1 cellular context compared by ENCODE assay signal in the genomic region with DNA sequence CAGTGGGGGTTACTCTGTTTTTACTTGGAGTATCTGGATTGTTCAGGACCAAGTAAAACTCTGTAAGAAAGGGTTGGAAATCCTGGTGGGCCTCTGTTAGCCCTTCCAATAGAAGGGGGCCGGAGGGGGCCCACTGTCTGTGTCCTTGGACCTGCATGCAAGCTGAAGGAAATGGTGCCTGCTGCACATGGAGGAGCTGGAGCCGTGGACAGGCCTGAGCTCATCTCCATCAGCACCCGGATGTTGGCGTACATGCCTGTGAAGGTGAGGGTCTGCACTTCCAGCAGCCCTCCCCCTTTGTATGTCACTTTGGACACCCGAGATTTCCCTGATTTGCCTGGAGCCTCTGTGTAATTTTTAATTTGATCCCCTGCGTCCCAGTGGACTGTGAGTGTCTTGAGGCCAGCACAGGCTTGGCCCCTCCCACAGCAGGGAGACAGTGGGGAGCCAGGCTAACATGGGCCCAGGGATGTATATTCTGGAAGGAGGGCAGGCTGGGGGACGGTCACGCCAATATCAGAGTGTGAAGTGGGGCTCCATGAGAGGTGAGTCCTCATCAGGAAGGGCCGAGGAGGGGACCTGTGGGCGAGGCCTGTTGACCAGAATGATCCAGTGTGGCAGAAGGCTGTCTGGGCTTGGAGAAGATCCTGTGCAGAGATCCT.
TF ChIP-seq lines count a peak whose summit lies in the region.

No MANE protein-coding gene starts in this region.

TF ChIP-seq in HepG2, 621 proteins besides CTCF, POLR2A, EP300 and RAD21:
- TF ChIP-seq NR2F1 (CRISPR knock-in tag; IDR thresholded peaks at IDR 0.05), result no peak
- no peak for TF ChIP-seq SIN3A (IDR thresholded peaks at IDR 0.05; ENCODE audit: borderline replicate concordance, low read depth, low read length)
- no peak for TF ChIP-seq HNRNPUL1 (IDR thresholded peaks at IDR 0.05; ENCODE audit: low read depth, low read length)
- TF ChIP-seq ZNF878 (CRISPR knock-in tag; IDR thresholded peaks at IDR 0.05), result no peak
- TF ChIP-seq ZNF546 (CRISPR knock-in tag; conservative IDR thresholded peaks at IDR 0.05), result no peak
- no peak for TF ChIP-seq NFIB (CRISPR knock-in tag; IDR thresholded peaks at IDR 0.05; ENCODE audit: borderline replicate concordance)
- TF ChIP-seq RELA (CRISPR knock-in tag; IDR thresholded peaks at IDR 0.05), result no peak
